ENCODE assay signal across 24 cellular contexts in genomic region chr6:168264593-168265335, GRCh38. TPM values are rescaled to one million over a fixed set of nuclear protein-coding genes. Genes with fewer than 3 reads are reported as not detected.
DNase-seq lines count a peak whose midpoint lies in the region; ATAC-seq and TF ChIP-seq lines count a peak whose summit lies in the region.
"Had no signal": no experiment of that assay in that cellular context is flagged by ENCODE, and none has a peak within 500 bp of the region (broad histone marks: within the 10 kb centered on the region; RNA-seq: fewer than 3 reads in every experiment).

No MANE protein-coding gene starts in this region.

- H3K27me3 ChIP-seq in endodermal cell (ENCODE audit: control insufficient read depth, insufficient read depth, low read length, poor library complexity, severe bottlenecking) (no peaks in the 10 kb centered on the region), sigmoid colon (no peaks in the 10 kb centered on the region), upper lobe of left lung (no peaks in the 10 kb centered on the region)
- H3K27me3 ChIP-seq: body of pancreas had no signal

- no peaks in the 10 kb centered on the region for H3K4me1 ChIP-seq in HEK293 (ENCODE audit: control insufficient read depth, insufficient read depth, low read length)
- peaks cover 34% of the 10 kb centered on the region for H3K4me1 ChIP-seq in endodermal cell (ENCODE audit: control insufficient read depth, insufficient read depth, low read length)
- no peaks in the 10 kb centered on the region for H3K4me1 ChIP-seq in sigmoid colon
- H3K4me1 ChIP-seq in upper lobe of left lung: peaks cover 0 to 21% (median 8%) of the 10 kb centered on the region in 4 donors
- H3K4me1 ChIP-seq: adrenal gland had no signal

- no peaks in the 10 kb centered on the region for H3K36me3 Mint-ChIP-seq in endodermal cell (ENCODE audit: low read depth)

- WGBS in endodermal cell (ENCODE audit: insufficient coverage in 1 of 2, insufficient read length in 1 of 2), 2 experiments: 68 to 82% methylated on average over 15 to 19 of the region's 19 CpGs
- WGBS in lower leg skin, 2 donors: 32 to 43% methylated on average over 19 of the region's 19 CpGs
- whole genome bisulfite sequencing in sigmoid colon, 2 donors: 37 to 62% methylated on average over 19 of the region's 19 CpGs
- 47 to 67% methylated on average over 19 of the region's 19 CpGs for WGBS in upper lobe of left lung, 2 donors

- no peak for ATAC-seq in upper lobe of left lung (ENCODE audit: low FRiP score in 2 of 2)
- ATAC-seq: activated T-cell treated with anti-CD3 and anti-CD28 coated beads, Interleukin-2, amount 50 U/mL, for 4 hours; body of pancreas had no signal

- H3K36me3 ChIP-seq in HEK293 (ENCODE audit: control insufficient read depth in 2 of 2, insufficient read depth in 1 of 2, low read length in 2 of 2): no peaks in the 10 kb centered on the region
- no peaks in the 10 kb centered on the region for H3K36me3 ChIP-seq in endodermal cell (ENCODE audit: control insufficient read depth, insufficient read depth, low read length)
- no peaks in the 10 kb centered on the region for H3K36me3 ChIP-seq in sigmoid colon
- H3K36me3 ChIP-seq in upper lobe of left lung: no peaks in the 10 kb centered on the region
- H3K36me3 ChIP-seq: adrenal gland had no signal

- CTCF ChIA-PET in HEK293 (lab: Yijun Ruan, JAX): no interaction called here

- in situ Hi-C loops in GM13977 (cut with MboI; ENCODE audit: low pct_unique_long_range_greater_than_20kb, low sequenced_read_pairs, unreplicated experiment): no loop called here

- H3K27me3 Mint-ChIP-seq in endodermal cell (ENCODE audit: insufficient read depth): peaks cover 7% of the 10 kb centered on the region
- H3K27me3 Mint-ChIP-seq: activated CD4-positive, alpha-beta T cell treated with anti-CD3 and anti-CD28 coated beads, Interleukin-2, amount 10 ng/mL, durations not matched to agents 24 days and 14 days had no signal

- POLR2A ChIA-PET in HEK293 (lab: Yijun Ruan, JAX): no interaction called here

- no peaks in the 10 kb centered on the region for H3K9me3 ChIP-seq in HEK293 (ENCODE audit: control insufficient read depth, insufficient read depth, low read depth, low read length)
- no peaks in the 10 kb centered on the region for H3K9me3 ChIP-seq in endodermal cell (ENCODE audit: control insufficient read depth, low read length)
- no peaks in the 10 kb centered on the region for H3K9me3 ChIP-seq in sigmoid colon
- no peaks in the 10 kb centered on the region for H3K9me3 ChIP-seq in upper lobe of left lung
- H3K9me3 ChIP-seq: adrenal gland, body of pancreas had no signal

- DNase-seq in endodermal cell (peak; percentile 68), lower leg skin (ENCODE audit: low spot score in 2 of 2) (peak; percentile 32 to 66), sigmoid colon (peak; percentile 50), GM13977 (ENCODE audit: low spot score) (no peak), upper lobe of left lung (no peak)
- no peak for DNase-seq in stimulated activated CD4-positive, alpha-beta T cell treated with anti-CD3 and anti-CD28 coated beads, Interleukin-4, amount 100 ng/mL, for 24 hours
- DNase-seq: activated CD4-positive, alpha-beta T cell treated with anti-CD3 and anti-CD28 coated beads, Interleukin-2, amount 10 ng/mL, durations not matched to agents 24 days and 14 days; activated naive CD4-positive, alpha-beta T cell; activated T-cell treated with anti-CD3 and anti-CD28 coated beads, Interleukin-2, amount 50 U/mL, for 4 hours; adrenal gland; body of pancreas; C1 segment of cervical spinal cord; head of caudate nucleus; NCI-H1092; NCI-H187; NCI-H524 treated with DMSO at 0.1 percent for 48 hours; SHP77 had no signal

- H3K9me3 Mint-ChIP-seq in endodermal cell: no peaks in the 10 kb centered on the region
- H3K9me3 Mint-ChIP-seq: activated CD4-positive, alpha-beta T cell treated with anti-CD3 and anti-CD28 coated beads, Interleukin-2, amount 10 ng/mL, durations not matched to agents 24 days and 14 days had no signal

- TF ChIP-seq EP300 in sigmoid colon (IDR thresholded peaks at IDR 0.05) (no peak), upper lobe of left lung (IDR thresholded peaks at IDR 0.05) (no peak)

- H3K27ac ChIP-seq in HEK293 (ENCODE audit: extremely low read depth, low read depth, low read length): no peak overlapping the region
- no peak overlapping the region for H3K27ac ChIP-seq in endodermal cell (ENCODE audit: low read depth, low read length)
- H3K27ac ChIP-seq in sigmoid colon: no peak overlapping the region
- H3K27ac ChIP-seq in upper lobe of left lung: no peak overlapping the region
- H3K27ac ChIP-seq: adrenal gland, body of pancreas, VCaP had no signal

- TF ChIP-seq CTCF in HEK293 (tag by site-specific recombination; IDR thresholded peaks at IDR 0.05) (no peak), endodermal cell (conservative IDR thresholded peaks at IDR 0.05) (no peak), lower leg skin (IDR thresholded peaks at IDR 0.05) (no peak), sigmoid colon (IDR thresholded peaks at IDR 0.05) (no peak), GM13977 (IDR thresholded peaks at IDR 0.05; ENCODE audit: extremely low read depth, insufficient read depth, missing control alignments) (no peak), upper lobe of left lung (IDR thresholded peaks at IDR 0.05) (no peak)

- H3K4me3 Mint-ChIP-seq in endodermal cell: peak overlapping the region; percentile 17
- H3K4me3 Mint-ChIP-seq: activated CD4-positive, alpha-beta T cell treated with anti-CD3 and anti-CD28 coated beads, Interleukin-2, amount 10 ng/mL, durations not matched to agents 24 days and 14 days; activated T-cell treated with anti-CD3 and anti-CD28 coated beads, Interleukin-2, amount 50 U/mL, for 4 hours had no signal

- H3K27ac Mint-ChIP-seq in endodermal cell: peak overlapping the region; percentile 48
- H3K27ac Mint-ChIP-seq: activated CD4-positive, alpha-beta T cell treated with anti-CD3 and anti-CD28 coated beads, Interleukin-2, amount 10 ng/mL, durations not matched to agents 24 days and 14 days had no signal

- intact Hi-C loops in lower leg skin (cut with DNase I; ENCODE audit: low total_unique reads) (no loop called here), sigmoid colon (cut with DNase I) (no loop called here)

- peak overlapping the region; percentile 20 for H3K9ac ChIP-seq in endodermal cell (ENCODE audit: extremely low read depth, low read length, poor library complexity, severe bottlenecking)

- no peak overlapping the region for H3K4me3 ChIP-seq in HEK293 (ENCODE audit: low read depth, low read length)
- peak overlapping the region; percentile 51 for H3K4me3 ChIP-seq in endodermal cell (ENCODE audit: low read length)
- no peak overlapping the region for H3K4me3 ChIP-seq in lower leg skin (ENCODE audit: low read depth, poor library complexity, severe bottlenecking)
- no peak overlapping the region for H3K4me3 ChIP-seq in sigmoid colon
- H3K4me3 ChIP-seq in upper lobe of left lung: no peak overlapping the region
- H3K4me3 ChIP-seq: adrenal gland, body of pancreas, skin epidermis had no signal

- H3K4me1 Mint-ChIP-seq in endodermal cell: peaks cover 50% of the 10 kb centered on the region
- H3K4me1 Mint-ChIP-seq: activated CD4-positive, alpha-beta T cell treated with anti-CD3 and anti-CD28 coated beads, Interleukin-2, amount 10 ng/mL, durations not matched to agents 24 days and 14 days had no signal

- no peak for TF ChIP-seq POLR2A in lower leg skin (IDR thresholded peaks at IDR 0.05)
- no peak for TF ChIP-seq POLR2A in sigmoid colon (IDR thresholded peaks at IDR 0.05)
- no peak for TF ChIP-seq POLR2A in upper lobe of left lung (IDR thresholded peaks at IDR 0.05)

TF ChIP-seq in HEK293, 187 proteins besides CTCF, POLR2A, EP300 and RAD21:
- TF ChIP-seq REST (tag by site-specific recombination; IDR thresholded peaks at IDR 0.05) (peak; percentile 69; the same call in 1 of the 2 replicates), ZNF202 (tag by site-specific recombination; IDR thresholded peaks at IDR 0.05; ENCODE audit: borderline replicate concordance) (no peak)

RNA-seq across cellular contexts. Expression of gene DACT2, which starts 54.8 kb away (rescaled TPM):
- total RNA-seq in endodermal cell (10 to 100 TPM; 16.6 to 39.9 TPM), lower leg skin (10 to 100 TPM; 11.1 to 19.1 (median 15.4) TPM), sigmoid colon (1 to 10 TPM in 1 of 4 donors, under 1 TPM in 3; 0.16 to 1.1 (median 0.52) TPM), upper lobe of left lung (10 to 100 TPM in 1 of 6 donors, 1 to 10 TPM in 3, under 1 TPM in 2; 0.44 to 13.6 (median 3.2) TPM)
- 10.8 TPM for polyA plus RNA-seq in endodermal cell (2013, experiment 1 of 2)
- polyA plus RNA-seq in endodermal cell (2013, experiment 2 of 2): 13.1 TPM
- polyA plus RNA-seq in sigmoid colon: under 1 TPM; 0.23 to 0.92 (median 0.60) TPM
- total RNA-seq: activated T-cell treated with anti-CD3 and anti-CD28 coated beads, Interleukin-2, amount 50 U/mL, for 4 hours; fibroblast of villous mesenchyme; lung microvascular endothelial cell; pulmonary artery endothelial cell had no signal
- polyA plus RNA-seq: AG04450 had no signal

Comparison
In these comparisons a context has a peak if more than half of its experiments do, and no peak if none do; other contexts are left out.
1. DNase-seq: peak in endodermal cell (single experiment), lower leg skin (2 of 2) and sigmoid colon (single experiment); none in GM13977 (single experiment), stimulated activated CD4-positive, alpha-beta T cell treated with anti-CD3 and anti-CD28 coated beads, Interleukin-4, amount 100 ng/mL, for 24 hours (single experiment) and upper lobe of left lung (0 of 2).